9 cellular contexts compared by ENCODE assay signal in the genomic region with DNA sequence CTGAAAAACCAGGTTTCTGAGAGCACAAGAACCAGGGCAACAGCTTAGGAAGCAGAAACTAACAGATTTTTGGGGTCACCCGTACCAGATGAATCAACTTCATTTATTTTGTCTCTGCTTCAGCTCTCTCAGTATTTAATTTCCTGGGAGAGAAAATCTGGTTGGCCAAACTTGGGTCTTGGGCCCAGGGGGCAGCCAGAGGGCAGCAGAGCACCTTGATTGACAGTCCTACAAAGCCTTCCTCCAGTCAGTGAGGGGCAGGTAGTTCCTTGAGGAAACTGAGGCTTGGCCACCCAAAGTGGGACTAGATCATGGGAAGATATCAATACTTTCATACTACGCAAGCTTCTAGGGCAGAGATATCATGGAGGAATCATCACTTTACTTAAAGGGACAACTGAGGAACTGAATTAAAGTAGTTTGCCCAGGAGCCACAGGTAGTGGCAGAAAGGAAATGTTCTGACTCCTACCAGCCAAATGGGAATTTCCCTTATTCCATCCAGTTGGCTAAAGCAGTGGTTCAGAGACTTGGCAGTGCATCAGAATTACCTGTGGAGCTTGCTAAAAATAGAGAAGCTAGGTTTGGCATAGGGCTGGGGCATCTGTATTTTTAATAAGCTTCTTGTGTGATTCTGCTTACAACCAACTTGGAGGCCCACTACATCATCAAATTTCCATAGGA. TPM values are rescaled to one million over a fixed set of nuclear protein-coding genes. Genes with fewer than 3 reads are reported as not detected.
DNase-seq lines count a peak whose midpoint lies in the region; ATAC-seq, FAIRE-seq and TF ChIP-seq lines count a peak whose summit lies in the region.
"Had no signal": no experiment of that assay in that cellular context is flagged by ENCODE, and none has a peak within 500 bp of the region (broad histone marks: within the 10 kb centered on the region; RNA-seq: fewer than 3 reads in every experiment).

No MANE protein-coding gene starts in this region.

- no peak for TF ChIP-seq EP300 in SK-N-SH (IDR thresholded peaks at IDR 0.05; ENCODE audit: borderline replicate concordance in 1 of 2, low read depth in 1 of 2, low read length in 1 of 2)
- no peak for TF ChIP-seq EP300 in HepG2 (IDR thresholded peaks at IDR 0.05; ENCODE audit: low read depth in 2 of 2, low read length in 2 of 2)
- no peak for TF ChIP-seq EP300 in HepG2 (CRISPR knock-in tag; IDR thresholded peaks at IDR 0.05; ENCODE audit: borderline replicate concordance)

- BruUV-seq in A673 (replicated peaks; lab: Mats Ljungman, UMichigan) (no TSS peak), HepG2 (replicated peaks; lab: Mats Ljungman, UMichigan) (no TSS peak)

- no peak overlapping the region for H3K4me3 Mint-ChIP-seq in stimulated activated effector memory CD8-positive, alpha-beta T cell treated with anti-CD3 and anti-CD28 coated beads, Interleukin-12 subunit alpha, Interleukin-12 subunit beta, amount 100 ng/mL, for 72 hours
- H3K4me3 Mint-ChIP-seq: dendritic cell treated with granulocyte-macrophage colony-stimulating factor and Interleukin-4, amounts not matched to agents 40 ng/mL and 50 ng/mL, for 4 days had no signal

- TF ChIP-seq CTCF in A673 (conservative IDR thresholded peaks at IDR 0.05; ENCODE audit: low read depth, low read length) (peak; percentile 49; the same call in 1 of the 2 replicates), SK-N-SH (IDR thresholded peaks at IDR 0.05) (peak; percentile 49), adrenal gland (IDR thresholded peaks at IDR 0.05) (peak; percentile 7 to 49 (median 36)), HepG2 (CRISPR knock-in tag; IDR thresholded peaks at IDR 0.05) (peak; percentile 89)

- no peak overlapping the region for H3K27ac Mint-ChIP-seq in stimulated activated effector memory CD8-positive, alpha-beta T cell treated with anti-CD3 and anti-CD28 coated beads, Interleukin-12 subunit alpha, Interleukin-12 subunit beta, amount 100 ng/mL, for 72 hours

- H3K4me1 ChIP-seq in A673 (ENCODE audit: insufficient read depth, low read length, poor library complexity, severe bottlenecking), result peaks cover 33% of the 10 kb centered on the region
- peaks cover 11 to 26% of the 10 kb centered on the region in 2 experiments for H3K4me1 ChIP-seq in SK-N-SH (ENCODE audit: control insufficient read depth in 1 of 2, insufficient read depth in 2 of 2, low read depth in 1 of 2, low read length in 1 of 2)
- peaks cover 7 to 17% of the 10 kb centered on the region in 2 donors for H3K4me1 ChIP-seq in adrenal gland (replicated peaks in 1 of 2)
- peaks cover 36% of the 10 kb centered on the region for H3K4me1 ChIP-seq in HepG2 (ENCODE audit: insufficient read depth, low read length)

- H3K4me2 ChIP-seq in SK-N-SH (no peak overlapping the region), HepG2 (ENCODE audit: low read depth, low read length) (no peak overlapping the region)

- no peaks in the 10 kb centered on the region for H4K20me1 ChIP-seq in SK-N-SH (ENCODE audit: insufficient read depth)
- no peaks in the 10 kb centered on the region for H4K20me1 ChIP-seq in HepG2 (ENCODE audit: insufficient read depth, low read length)

- H3K27me3 ChIP-seq in A673 (replicated peaks; ENCODE audit: insufficient read depth, low read depth, low read length, poor library complexity) (no peaks in the 10 kb centered on the region), SK-N-SH (ENCODE audit: insufficient read depth) (no peaks in the 10 kb centered on the region), adrenal gland (no peaks in the 10 kb centered on the region), HepG2 (ENCODE audit: control insufficient read depth in 1 of 2, insufficient read depth in 2 of 2, low read length in 2 of 2) (peaks cover 0 to under 1% of the 10 kb centered on the region in 2 experiments; a peak in 2 of 5 replicates)

- CTCF ChIA-PET in A673 (lab: Charles Lee) (interaction anchor here (0.6 to 1.0 kb wide), 3 partner anchors 30 to 132 kb away, joined by 3 read pairs; no protein-coding TSS in a partner anchor), SK-N-SH (lab: Yijun Ruan, JAX) (interaction anchor here (0.6 to 29.7 kb wide), 25 partner anchors 8 to 569 kb away, joined by 3 to 472 read pairs (median 4); partner anchors contain the start of gene ARHGAP26), HepG2 (lab: Yijun Ruan, JAX; ENCODE audit: low intra/inter-chr PET ratio, low total read pairs) (interaction anchor here (2.0 to 3.8 kb wide), 3 partner anchors 118 to 139 kb away, joined by 20 to 53 read pairs (median 30); no protein-coding TSS in a partner anchor)

- no peaks in the 10 kb centered on the region for H3K36me3 ChIP-seq in A673 (ENCODE audit: insufficient read depth, low read length, poor library complexity, severe bottlenecking)
- no peaks in the 10 kb centered on the region for H3K36me3 ChIP-seq in SK-N-SH (replicated peaks in 1 of 2; ENCODE audit: control insufficient read depth in 1 of 2, insufficient read depth in 2 of 2, low read length in 1 of 2)
- no peaks in the 10 kb centered on the region for H3K36me3 ChIP-seq in adrenal gland (replicated peaks in 1 of 2)
- no peaks in the 10 kb centered on the region for H3K36me3 ChIP-seq in HepG2 (replicated peaks in 1 of 2; ENCODE audit: control insufficient read depth in 1 of 2, insufficient read depth in 2 of 2, low read length in 2 of 2)

- no peak overlapping the region for H3K9ac ChIP-seq in SK-N-SH
- H3K9ac ChIP-seq in HepG2 (ENCODE audit: insufficient read depth, low read depth, low read length), result no peak overlapping the region

- intact Hi-C loops in A673 (cut with micrococcal nuclease; ENCODE audit: unreplicated experiment) (no loop called here), adrenal gland (cut with DNase I) (no loop called here), HepG2 (cut with micrococcal nuclease; ENCODE audit: unreplicated experiment) (loop anchor here (1.0 kb wide), 3 partner anchors 31 to 132 kb away; no protein-coding TSS in a partner anchor)

- peaks cover 24% of the 10 kb centered on the region for H3K4me1 Mint-ChIP-seq in stimulated activated effector memory CD8-positive, alpha-beta T cell treated with anti-CD3 and anti-CD28 coated beads, Interleukin-12 subunit alpha, Interleukin-12 subunit beta, amount 100 ng/mL, for 72 hours

- ATAC-seq in GM21825 (IDR thresholded peaks at IDR 0.05; ENCODE audit: unreplicated experiment), result peak; percentile 57
- ATAC-seq in HepG2, result peak; percentile 80
- peak; percentile 72 for ATAC-seq in stimulated activated effector memory CD8-positive, alpha-beta T cell treated with anti-CD3 and anti-CD28 coated beads, Interleukin-12 subunit alpha, Interleukin-12 subunit beta, amount 100 ng/mL, for 72 hours
- ATAC-seq in GM19397 (IDR thresholded peaks at IDR 0.05; ENCODE audit: unreplicated experiment), result no peak

- no peaks in the 10 kb centered on the region for H3K9me3 Mint-ChIP-seq in stimulated activated effector memory CD8-positive, alpha-beta T cell treated with anti-CD3 and anti-CD28 coated beads, Interleukin-12 subunit alpha, Interleukin-12 subunit beta, amount 100 ng/mL, for 72 hours
- H3K9me3 Mint-ChIP-seq: dendritic cell treated with granulocyte-macrophage colony-stimulating factor and Interleukin-4, amounts not matched to agents 40 ng/mL and 50 ng/mL, for 4 days had no signal

- no peak overlapping the region for H3K4me3 ChIP-seq in A673 (ENCODE audit: low read depth, low read length, poor library complexity, severe bottlenecking)
- no peak overlapping the region; a peak in 1 of 4 replicates for H3K4me3 ChIP-seq in SK-N-SH (ENCODE audit: low read depth in 2 of 2, low read length in 1 of 2)
- H3K4me3 ChIP-seq in adrenal gland, result no peak overlapping the region
- H3K4me3 ChIP-seq in HepG2 (replicated peaks in 1 of 3; ENCODE audit: insufficient read depth in 1 of 3, low read depth in 2 of 3, low read length in 3 of 3), result no peak overlapping the region

- in situ Hi-C loops in HepG2 (cut with HindIII; ENCODE audit: extremely low pct_ligation_motif_present, low pct_unique_long_range_greater_than_20kb), result loop anchor here (5.0 kb wide), 1 partner anchor 134 kb away; no protein-coding TSS in a partner anchor

- no peak for FAIRE-seq in HepG2 (lab: Jason Lieb, UNC)

- H2AFZ ChIP-seq in SK-N-SH (ENCODE audit: low read depth) (no peak overlapping the region), HepG2 (ENCODE audit: low read length) (no peak overlapping the region)

- no peaks in the 10 kb centered on the region for H3K9me2 ChIP-seq in SK-N-SH

- peak; percentile 80 for TF ChIP-seq RAD21 in SK-N-SH (IDR thresholded peaks at IDR 0.05; ENCODE audit: low read length)
- peak; percentile 91 for TF ChIP-seq RAD21 in HepG2 (CRISPR knock-in tag; IDR thresholded peaks at IDR 0.05)

- H3K79me2 ChIP-seq in SK-N-SH (ENCODE audit: insufficient read depth) (no peaks in the 10 kb centered on the region), HepG2 (ENCODE audit: insufficient read depth, low read length) (no peaks in the 10 kb centered on the region)

- TF ChIP-seq POLR2A in adrenal gland (IDR thresholded peaks at IDR 0.05) (no peak), HepG2 (IDR thresholded peaks at IDR 0.05; ENCODE audit: insufficient read depth in 1 of 2, low read depth in 2 of 2, low read length in 2 of 2) (no peak)

- peaks cover 7% of the 10 kb centered on the region for H3F3A ChIP-seq in SK-N-SH (replicated peaks; ENCODE audit: insufficient read depth)

- POLR2A ChIA-PET in A673 (lab: Charles Lee; ENCODE audit: low non-redundant PET) (no interaction called here), SK-N-SH (lab: Yijun Ruan, JAX) (interaction anchor here (2.0 kb wide), 1 partner anchor 31 kb away, joined by 4 read pairs; no protein-coding TSS in a partner anchor), HepG2 (lab: Yijun Ruan, JAX) (no interaction called here)

- H3K36me3 Mint-ChIP-seq in stimulated activated effector memory CD8-positive, alpha-beta T cell treated with anti-CD3 and anti-CD28 coated beads, Interleukin-12 subunit alpha, Interleukin-12 subunit beta, amount 100 ng/mL, for 72 hours, result peaks cover 8% of the 10 kb centered on the region

- DNase-seq in A673 (ENCODE audit: low spot score), result peak; percentile 28
- peak; percentile 16 for DNase-seq in SK-N-SH
- DNase-seq in adrenal gland, result peak in 2 of 7 donors; percentile 22 to 60
- DNase-seq in HepG2 (ENCODE audit: low spot score), result peak; percentile 42
- DNase-seq in stimulated activated effector memory CD8-positive, alpha-beta T cell treated with anti-CD3 and anti-CD28 coated beads, Interleukin-12 subunit alpha, Interleukin-12 subunit beta, amount 100 ng/mL, for 72 hours (ENCODE audit: low spot score in 2 of 2), result peak; percentile 26 to 72
- no peak for DNase-seq in NCI-H2107 (lab: John Stamatoyannopoulos, UW)

- WGBS in SK-N-SH (ENCODE audit: low lambda C conversion rate), result 89% methylated on average over 2 of the region's 2 CpGs
- WGBS in adrenal gland, 4 donors, result 70 to 93% (median 84%) methylated on average over 2 of the region's 2 CpGs
- 50% methylated on average over 2 of the region's 2 CpGs for WGBS in HepG2 (ENCODE audit: low lambda C conversion rate)

- no peaks in the 10 kb centered on the region for H3K9me3 ChIP-seq in A673 (ENCODE audit: low read depth, low read length, poor library complexity, severe bottlenecking)
- no peaks in the 10 kb centered on the region for H3K9me3 ChIP-seq in SK-N-SH
- no peaks in the 10 kb centered on the region for H3K9me3 ChIP-seq in adrenal gland (replicated peaks in 1 of 3)
- H3K9me3 ChIP-seq in HepG2 (ENCODE audit: low read length), result no peaks in the 10 kb centered on the region

- H3K27ac ChIP-seq in A673 (ENCODE audit: low read depth, low read length, poor library complexity, severe bottlenecking), result no peak overlapping the region
- peak overlapping the region in 1 of 2 experiments; percentile 70; a peak in 2 of 4 replicates for H3K27ac ChIP-seq in SK-N-SH (ENCODE audit: low read depth in 2 of 2, low read length in 1 of 2)
- H3K27ac ChIP-seq in adrenal gland, result no peak overlapping the region
- no peak overlapping the region for H3K27ac ChIP-seq in HepG2 (ENCODE audit: extremely low read length, insufficient read depth, low read length)

RNA-seq across cellular contexts. Expression of gene ARHGAP26, which starts 21.5 kb away (rescaled TPM):
- total RNA-seq in A673 (2021), result 25.5 and 25.8 TPM in 2 replicates
- 6.1 and 8.4 TPM in 2 replicates for polyA plus RNA-seq in SK-N-SH (2012; rRNA removed)
- polyA plus RNA-seq in SK-N-SH (2012; cell fraction: cytosol; rRNA removed), result 4.4 and 4.6 TPM in 2 replicates
- polyA plus RNA-seq in SK-N-SH (2012; cell fraction: nucleus; rRNA removed), result 19.4 and 33.8 TPM in 2 replicates
- 10 to 100 TPM in 7 of 8 donors, 1 to 10 TPM in 1; 3.0 to 18.6 (median 11.7) TPM for total RNA-seq in adrenal gland
- 1 to 10 TPM; 3.2 to 5.8 (median 5.8) TPM for polyA plus RNA-seq in adrenal gland
- total RNA-seq in HepG2 (2016; rRNA removed; fragmentation: Illumina TruSeq; extraction: Trizol), result 11.9 and 18.2 TPM in 2 replicates
- 19.7 and 23.1 TPM in 2 replicates for total RNA-seq in HepG2 (2016; cell fraction: cytosol; rRNA removed; fragmentation: Illumina TruSeq; extraction: Trizol; ENCODE audit: low read depth)
- 13.7 and 16.7 TPM in 2 replicates for total RNA-seq in HepG2 (2016; cell fraction: insoluble cytoplasmic fraction; rRNA removed; fragmentation: Illumina TruSeq; extraction: Trizol)
- total RNA-seq in HepG2 (2016; cell fraction: membrane; rRNA removed; fragmentation: Illumina TruSeq; extraction: Trizol), result 6.8 and 8.5 TPM in 2 replicates
- 81.5 and 87.1 TPM in 2 replicates for total RNA-seq in HepG2 (2016; cell fraction: nucleus; rRNA removed; fragmentation: Illumina TruSeq; extraction: Trizol)
- polyA plus RNA-seq in HepG2 (2011; rRNA removed), result 9.1 and 9.6 TPM in 2 replicates
- polyA plus RNA-seq in HepG2 (2011; cell fraction: cytosol; rRNA removed), result 2.5 and 2.7 TPM in 2 replicates
- 27.9 and 47.7 TPM in 2 replicates for polyA plus RNA-seq in HepG2 (2011; cell fraction: nucleus; rRNA removed)
- 8.8 and 10.3 TPM in 2 replicates for polyA plus RNA-seq in HepG2 (2012)
- polyA plus RNA-seq in HepG2 (2016; cell fraction: cytosol; fragmentation: Illumina TruSeq; extraction: Trizol; ENCODE audit: low read depth), result 0.63 and 0.71 TPM in 2 replicates
- polyA plus RNA-seq in HepG2 (2016; cell fraction: insoluble cytoplasmic fraction; fragmentation: Illumina TruSeq; extraction: Trizol; ENCODE audit: low read depth), result 8.9 and 9.9 TPM in 2 replicates
- polyA plus RNA-seq in HepG2 (2016; cell fraction: membrane; fragmentation: Illumina TruSeq; extraction: Trizol; ENCODE audit: low read depth), result 1.4 and 1.7 TPM in 2 replicates
- polyA plus RNA-seq in HepG2 (2016; cell fraction: nucleus; fragmentation: Illumina TruSeq; extraction: Trizol; ENCODE audit: insufficient read depth, low read depth), result 34.1 and 38.4 TPM in 2 replicates
- 7.2 and 23.4 TPM in 2 replicates for polyA minus RNA-seq in HepG2 (2011; rRNA and poly(A)+ RNA removed; ENCODE audit: low replicate concordance)
- polyA minus RNA-seq in HepG2 (2011; cell fraction: cytosol; rRNA and poly(A)+ RNA removed), result 6.4 TPM in 2 replicates
- 87.8 and 98.5 TPM in 2 replicates for polyA minus RNA-seq in HepG2 (2011; cell fraction: nucleus; rRNA and poly(A)+ RNA removed)

Comparison
In these comparisons a context has a peak if more than half of its experiments do, and no peak if none do; other contexts are left out.
1. CTCF ChIP-seq: peak in every context shown above with its lines; median percentile 89 in HepG2; 49 in A673; 49 in SK-N-SH; 36 in adrenal gland.